ENCODE assay signal across 8 cellular contexts in genomic region chr12:104669057-104669770, GRCh38.
A peak's percentile ranks its signal among the peaks of the same experiment; 100 is the strongest.
DNase-seq lines count a peak whose midpoint lies in the region; ATAC-seq lines count a peak whose summit lies in the region.

No MANE protein-coding gene starts in this region.

- intact Hi-C loops in dendritic cell treated with granulocyte-macrophage colony-stimulating factor and Interleukin-4, amounts not matched to agents 40 ng/mL and 50 ng/mL, for 4 days (cut with micrococcal nuclease): no loop called here

- no peak overlapping the region for H3K4me3 Mint-ChIP-seq in dendritic cell treated with granulocyte-macrophage colony-stimulating factor and Interleukin-4, amounts not matched to agents 40 ng/mL and 50 ng/mL, for 4 days

- H3K36me3 Mint-ChIP-seq in dendritic cell treated with granulocyte-macrophage colony-stimulating factor and Interleukin-4, amounts not matched to agents 40 ng/mL and 50 ng/mL, for 4 days (ENCODE audit: low read depth): peaks cover 21% of the 10 kb centered on the region

- H3K27ac Mint-ChIP-seq in dendritic cell treated with granulocyte-macrophage colony-stimulating factor and Interleukin-4, amounts not matched to agents 40 ng/mL and 50 ng/mL, for 4 days: peak overlapping the region; percentile 87

- no peaks in the 10 kb centered on the region for H3K27me3 Mint-ChIP-seq in dendritic cell treated with granulocyte-macrophage colony-stimulating factor and Interleukin-4, amounts not matched to agents 40 ng/mL and 50 ng/mL, for 4 days

- H3K9me3 Mint-ChIP-seq in dendritic cell treated with granulocyte-macrophage colony-stimulating factor and Interleukin-4, amounts not matched to agents 40 ng/mL and 50 ng/mL, for 4 days: no peaks in the 10 kb centered on the region

- DNase-seq in COLO829 (ENCODE audit: low spot score) (peak; percentile 78), NCI-H345 treated with DMSO at 0.1 percent for 48 hours (lab: John Stamatoyannopoulos, UW; ENCODE audit: unreplicated experiment) (peak; percentile 69), mucosa of gallbladder (ENCODE audit: low spot score) (peak; percentile 53), HCEC 1CT (no peak)

- H3K4me1 Mint-ChIP-seq in dendritic cell treated with granulocyte-macrophage colony-stimulating factor and Interleukin-4, amounts not matched to agents 40 ng/mL and 50 ng/mL, for 4 days (ENCODE audit: low read depth): peaks cover 77% of the 10 kb centered on the region

- ATAC-seq in HG02885 (IDR thresholded peaks at IDR 0.05; ENCODE audit: poor library complexity, unreplicated experiment) (no peak), GM21723 (IDR thresholded peaks at IDR 0.05; ENCODE audit: unreplicated experiment) (no peak)
- no peak for ATAC-seq in activated CD4-positive, CD25-positive, alpha-beta regulatory T cell treated with anti-CD3 and anti-CD28 coated beads, Interleukin-2, amount 50 U/mL, for 24 hours
